ENCODE assay signal across 16 cellular contexts in genomic region chr6:90151827-90152449, GRCh38.
"Had no signal": no experiment of that assay in that cellular context is flagged by ENCODE, and none has a peak within 500 bp of the region (broad histone marks: within the 10 kb centered on the region; RNA-seq: fewer than 3 reads in every experiment).

No MANE protein-coding gene starts in this region.

- H3K27me3 Mint-ChIP-seq: naive thymus-derived CD4-positive, alpha-beta T cell; T-cell had no signal

- H3K9me3 ChIP-seq: lower lobe of right lung, spleen, thoracic aorta had no signal

- H3K4me3 Mint-ChIP-seq: activated naive CD4-positive, alpha-beta T cell treated with anti-CD3 and anti-CD28 coated beads for 36 hours; activated T-cell treated with anti-CD3 and anti-CD28 coated beads, Interleukin-2, amount 50 U/mL, for 72 hours; neural progenitor cell; T-cell had no signal

- H3K36me3 Mint-ChIP-seq: neural progenitor cell had no signal

- ATAC-seq: activated T-cell treated with anti-CD3 and anti-CD28 coated beads, Interleukin-2, amount 50 U/mL, for 72 hours; lower lobe of right lung; naive thymus-derived CD4-positive, alpha-beta T cell; T-cell had no signal

- H3K27ac ChIP-seq: epithelial cell of prostate, lower lobe of right lung, neural progenitor cell, spleen, thoracic aorta, upper lobe of left lung had no signal

- H3K27ac Mint-ChIP-seq: activated naive CD4-positive, alpha-beta T cell treated with anti-CD3 and anti-CD28 coated beads for 36 hours; activated T-cell treated with anti-CD3 and anti-CD28 coated beads, Interleukin-2, amount 50 U/mL, for 72 hours; neural progenitor cell; T-cell had no signal

- H3K9me3 Mint-ChIP-seq: activated naive CD4-positive, alpha-beta T cell treated with anti-CD3 and anti-CD28 coated beads for 36 hours; activated T-cell treated with anti-CD3 and anti-CD28 coated beads, Interleukin-2, amount 50 U/mL, for 72 hours; neural progenitor cell; T-cell had no signal

- H3K27me3 ChIP-seq: neural progenitor cell, spleen, upper lobe of left lung had no signal

- H3K4me3 ChIP-seq: lower lobe of right lung, neural progenitor cell, spleen, thoracic aorta, upper lobe of left lung had no signal

- H3K36me3 ChIP-seq: lower lobe of right lung, neural progenitor cell, spleen, thoracic aorta, upper lobe of left lung had no signal

- DNase-seq: activated CD4-positive, alpha-beta T cell treated with anti-CD3 and anti-CD28 coated beads, Interleukin-2, amount 50 U/mL, for 4 hours; activated effector memory CD4-positive, alpha-beta T cell treated with Interleukin-2 at 50 U/mL for 16 hours; activated naive CD4-positive, alpha-beta T cell treated with anti-CD3 and anti-CD28 coated beads for 36 hours; activated T-cell treated with anti-CD3 and anti-CD28 coated beads, Interleukin-2, amount 50 U/mL, for 72 hours; kidney; lower lobe of right lung; naive thymus-derived CD4-positive, alpha-beta T cell; retina; spleen; stimulated activated CD4-positive, alpha-beta T cell treated with anti-CD3 and anti-CD28 coated beads, Interleukin-4, amount 100 ng/mL, for 1 hour; stimulated activated naive CD4-positive, alpha-beta T cell; T-cell; upper lobe of left lung had no signal
